7 cellular contexts compared by ENCODE assay signal in genomic region chr11:9209604-9210003, GRCh38. TPM values are rescaled to one million over a fixed set of nuclear protein-coding genes. Genes with fewer than 3 reads are reported as not detected.
DNase-seq lines count a peak whose midpoint lies in the region; ATAC-seq and TF ChIP-seq lines count a peak whose summit lies in the region.
"Not testable (repeated sequence)": the region's sequence is repeated elsewhere in the genome, so short reads cannot be mapped to it uniquely, and the experiment has no call there.

No MANE protein-coding gene starts in this region.

- H3K4me3 Mint-ChIP-seq in HFFc6: peak overlapping the region; percentile 19; the same call in 1 of the 2 replicates
- peak overlapping the region; percentile 66 for H3K4me3 Mint-ChIP-seq in T-helper 2 cell treated with Interferon-gamma antibody and Interleukin-4, amounts not matched to agents 5 μg/mL and 100 μg/mL, for 36 hours
- H3K4me3 Mint-ChIP-seq in activated T-helper 2 cell treated with anti-CD3 and anti-CD28 coated beads, Interferon-gamma antibody, Interleukin-2, Interleukin-4, amounts not matched to agents 10 μg/mL and 5 μg/mL and 100 μg/mL, durations not matched to agents 14 hours and 24 hours and 36 hours (ENCODE audit: low read depth): peak overlapping the region; percentile 47

- not testable (repeated sequence) for H3K4me3 ChIP-seq in smooth muscle cell

- not testable (repeated sequence) for H3K9me3 ChIP-seq in smooth muscle cell (replicated peaks; ENCODE audit: low read depth)

- H3K27ac Mint-ChIP-seq in HFFc6: not testable (repeated sequence)
- H3K27ac Mint-ChIP-seq in T-helper 2 cell treated with Interferon-gamma antibody and Interleukin-4, amounts not matched to agents 5 μg/mL and 100 μg/mL, for 36 hours: peak overlapping the region; percentile 77
- peak overlapping the region; percentile 80 for H3K27ac Mint-ChIP-seq in activated T-helper 2 cell treated with anti-CD3 and anti-CD28 coated beads, Interferon-gamma antibody, Interleukin-2, Interleukin-4, amounts not matched to agents 10 μg/mL and 5 μg/mL and 100 μg/mL, durations not matched to agents 14 hours and 24 hours and 36 hours

- not testable (repeated sequence) for TF ChIP-seq CTCF in HFFc6 (IDR thresholded peaks at IDR 0.05); smooth muscle cell (IDR thresholded peaks at IDR 0.05; ENCODE audit: borderline replicate concordance, insufficient read depth, poor library complexity, severe bottlenecking)

- intact Hi-C loops in activated T-helper 2 cell treated with anti-CD3 and anti-CD28 coated beads, Interferon-gamma antibody, Interleukin-2, Interleukin-4, amounts not matched to agents 10 μg/mL and 5 μg/mL and 100 μg/mL, durations not matched to agents 14 hours and 24 hours and 36 hours (cut with micrococcal nuclease): loop anchor here (1.0 to 5.0 kb wide), 7 partner anchors 7 to 357 kb away; partner anchors contain the start of gene ZNF143

- not testable (repeated sequence) for H3K36me3 ChIP-seq in smooth muscle cell (ENCODE audit: low read depth)

- peaks cover 99% of the 10 kb centered on the region for H4K20me1 ChIP-seq in smooth muscle cell (ENCODE audit: low read depth)

- peaks cover 12% of the 10 kb centered on the region for H3K36me3 Mint-ChIP-seq in HFFc6 (ENCODE audit: low read depth)
- not testable (repeated sequence) for H3K36me3 Mint-ChIP-seq in T-helper 2 cell treated with Interferon-gamma antibody and Interleukin-4, amounts not matched to agents 5 μg/mL and 100 μg/mL, for 36 hours (ENCODE audit: low read depth)
- peaks cover 12% of the 10 kb centered on the region for H3K36me3 Mint-ChIP-seq in activated T-helper 2 cell treated with anti-CD3 and anti-CD28 coated beads, Interferon-gamma antibody, Interleukin-2, Interleukin-4, amounts not matched to agents 10 μg/mL and 5 μg/mL and 100 μg/mL, durations not matched to agents 14 hours and 24 hours and 36 hours (ENCODE audit: low read depth)

- not testable (repeated sequence) for H3F3A ChIP-seq in smooth muscle cell (ENCODE audit: low read depth)

- H3K27me3 ChIP-seq in smooth muscle cell (ENCODE audit: low read depth): not testable (repeated sequence)

- ATAC-seq in GM18870 (IDR thresholded peaks at IDR 0.05; ENCODE audit: unreplicated experiment) (peak; percentile 18), HG03342 (IDR thresholded peaks at IDR 0.05; ENCODE audit: unreplicated experiment) (peak; percentile 18)

- H3K79me2 ChIP-seq in smooth muscle cell (ENCODE audit: low read depth): peaks cover 93% of the 10 kb centered on the region

- not testable (repeated sequence) for DNase-seq in HFFc6; activated T-helper 2 cell treated with anti-CD3 and anti-CD28 coated beads, Interferon-gamma antibody, Interleukin-2, Interleukin-4, amounts not matched to agents 10 μg/mL and 5 μg/mL and 100 μg/mL, durations not matched to agents 14 hours and 24 hours and 36 hours (ENCODE audit: low spot score); smooth muscle cell (lab: John Stamatoyannopoulos, UW; ENCODE audit: unreplicated experiment)
- DNase-seq in T-helper 2 cell treated with Interferon-gamma antibody and Interleukin-4, amounts not matched to agents 5 μg/mL and 100 μg/mL, for 36 hours (ENCODE audit: low spot score): peak; percentile 18

- 93% methylated on average over 4 of the region's 4 CpGs for WGBS in smooth muscle cell (ENCODE audit: low lambda C conversion rate)

- H3K4me1 Mint-ChIP-seq in HFFc6 (ENCODE audit: low read depth): peaks cover 77% of the 10 kb centered on the region
- H3K4me1 Mint-ChIP-seq in T-helper 2 cell treated with Interferon-gamma antibody and Interleukin-4, amounts not matched to agents 5 μg/mL and 100 μg/mL, for 36 hours (ENCODE audit: low read depth): peaks cover 56% of the 10 kb centered on the region
- peaks cover 65% of the 10 kb centered on the region for H3K4me1 Mint-ChIP-seq in activated T-helper 2 cell treated with anti-CD3 and anti-CD28 coated beads, Interferon-gamma antibody, Interleukin-2, Interleukin-4, amounts not matched to agents 10 μg/mL and 5 μg/mL and 100 μg/mL, durations not matched to agents 14 hours and 24 hours and 36 hours (ENCODE audit: low read depth)

- not testable (repeated sequence) for H2AFZ ChIP-seq in smooth muscle cell (ENCODE audit: low read depth)

- not testable (repeated sequence) for H3K9me3 Mint-ChIP-seq in HFFc6; T-helper 2 cell treated with Interferon-gamma antibody and Interleukin-4, amounts not matched to agents 5 μg/mL and 100 μg/mL, for 36 hours; activated T-helper 2 cell treated with anti-CD3 and anti-CD28 coated beads, Interferon-gamma antibody, Interleukin-2, Interleukin-4, amounts not matched to agents 10 μg/mL and 5 μg/mL and 100 μg/mL, durations not matched to agents 14 hours and 24 hours and 36 hours

- not testable (repeated sequence) for H3K27me3 Mint-ChIP-seq in HFFc6 (ENCODE audit: insufficient read depth); T-helper 2 cell treated with Interferon-gamma antibody and Interleukin-4, amounts not matched to agents 5 μg/mL and 100 μg/mL, for 36 hours (ENCODE audit: low read depth); activated T-helper 2 cell treated with anti-CD3 and anti-CD28 coated beads, Interferon-gamma antibody, Interleukin-2, Interleukin-4, amounts not matched to agents 10 μg/mL and 5 μg/mL and 100 μg/mL, durations not matched to agents 14 hours and 24 hours and 36 hours (ENCODE audit: low read depth)

- H3K9ac ChIP-seq in smooth muscle cell (ENCODE audit: low read depth): not testable (repeated sequence)

- peak overlapping the region; percentile 41 for H3K4me2 ChIP-seq in smooth muscle cell

- H3K4me1 ChIP-seq in smooth muscle cell (ENCODE audit: low read depth): peaks cover 37% of the 10 kb centered on the region

- H3K27ac ChIP-seq in cingulate gyrus (ENCODE audit: low read depth, low read length) (peak overlapping the region; percentile 61), smooth muscle cell (ENCODE audit: low read depth) (peak overlapping the region; percentile 74)

RNA-seq across cellular contexts. Expression of gene DENND5A, which starts 55.5 kb away (rescaled TPM):
- 100 to 1,000 TPM in 1 of 6 experiments, 10 to 100 TPM in 5; 82.0 to 106 (median 92.8) TPM for total RNA-seq in HFFc6 (2021; fragmentation: NEBNext Ultra II Directional; extraction: Animal tissue kit (Norgen Biotek cat#: 25700))
- total RNA-seq in activated T-helper 2 cell treated with anti-CD3 and anti-CD28 coated beads, Interferon-gamma antibody, Interleukin-2, Interleukin-4, amounts not matched to agents 10 μg/mL and 5 μg/mL and 100 μg/mL, durations not matched to agents 14 hours and 24 hours and 36 hours: 56.7 and 61.6 TPM in 2 replicates
- total RNA-seq in smooth muscle cell: 66.1 and 81.7 TPM in 2 replicates
- polyA plus RNA-seq in smooth muscle cell: 40.2 and 42.0 TPM in 2 replicates
